Comparison of ENCODE assay signal across 18 cellular contexts in the genomic region with DNA sequence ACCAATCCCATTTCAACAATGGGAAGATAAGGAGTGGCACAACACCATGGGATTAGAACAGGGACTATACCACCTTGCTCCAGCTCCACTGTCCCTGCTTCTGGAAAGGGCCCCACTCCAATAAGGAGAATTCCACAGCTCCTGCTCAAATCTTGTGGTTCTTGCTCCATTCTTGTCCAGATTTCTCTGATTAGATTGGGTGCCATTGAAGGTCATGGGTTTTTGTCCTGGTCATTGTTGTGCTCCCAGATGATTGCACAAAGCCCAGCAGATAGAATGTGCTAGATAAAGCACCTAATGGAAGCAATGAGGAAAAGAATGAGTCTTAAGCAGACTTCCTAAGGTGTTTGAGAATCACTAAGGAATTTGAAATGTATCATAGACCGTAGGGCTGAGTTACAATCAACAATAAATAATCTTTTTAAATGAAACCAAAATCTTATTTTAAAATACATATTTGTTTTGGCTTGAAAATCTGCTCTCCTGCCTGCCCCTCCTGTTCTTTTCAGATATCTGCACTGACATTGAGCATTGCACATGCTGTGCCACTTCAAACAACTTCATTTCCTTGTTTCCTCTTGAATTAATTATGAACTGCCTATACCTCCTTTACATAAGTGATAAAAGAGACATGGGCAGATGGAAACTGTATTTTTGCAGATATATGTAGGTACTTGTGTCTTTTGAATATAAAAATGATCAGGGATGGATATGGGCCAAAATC.
DNase-seq lines count a peak whose midpoint lies in the region; ATAC-seq and TF ChIP-seq lines count a peak whose summit lies in the region.
"Had no signal": no experiment of that assay in that cellular context is flagged by ENCODE, and none has a peak within 500 bp of the region (broad histone marks: within the 10 kb centered on the region; RNA-seq: fewer than 3 reads in every experiment).

No MANE protein-coding gene starts in this region.

- H3F3A ChIP-seq in Loucy (ENCODE audit: low read depth) = no peaks in the 10 kb centered on the region

- H3K27me3 ChIP-seq in Loucy (ENCODE audit: insufficient read depth, low read length, poor library complexity, severe bottlenecking) (no peaks in the 10 kb centered on the region), duodenal mucosa (ENCODE audit: control insufficient read depth in 1 of 2, insufficient read depth in 2 of 2, low read length in 2 of 2) (no peaks in the 10 kb centered on the region)
- H3K27me3 ChIP-seq: suprapubic skin had no signal

- H3K9me3 ChIP-seq in Loucy (ENCODE audit: insufficient read depth, low read depth, low read length) (no peaks in the 10 kb centered on the region), duodenal mucosa (ENCODE audit: control insufficient read depth in 1 of 2, low read length in 2 of 2) (no peaks in the 10 kb centered on the region)
- H3K9me3 ChIP-seq: psoas muscle, suprapubic skin had no signal

- H3K36me3 ChIP-seq in Loucy (ENCODE audit: insufficient read depth, low read length) = no peaks in the 10 kb centered on the region
- no peaks in the 10 kb centered on the region for H3K36me3 ChIP-seq in duodenal mucosa (ENCODE audit: control insufficient read depth in 1 of 2, insufficient read depth in 2 of 2, low read length in 2 of 2)
- H3K36me3 ChIP-seq: suprapubic skin had no signal

- peaks cover 25% of the 10 kb centered on the region for H3K4me1 Mint-ChIP-seq in progenitor cell of endocrine pancreas (ENCODE audit: low read depth)
- H3K4me1 Mint-ChIP-seq: activated naive CD4-positive, alpha-beta T cell treated with anti-CD3 and anti-CD28 coated beads, Interleukin-2, amount 10 ng/mL, durations not matched to agents 7 days and 5 days had no signal

- no peak for TF ChIP-seq CTCF in Loucy (conservative IDR thresholded peaks at IDR 0.05; ENCODE audit: low read length)
- TF ChIP-seq CTCF in progenitor cell of endocrine pancreas (IDR thresholded peaks at IDR 0.05; ENCODE audit: unreplicated experiment) = no peak

- H3K9me2 ChIP-seq in Loucy (replicated peaks; ENCODE audit: low read depth, low read length) = no peaks in the 10 kb centered on the region

- H3K27ac ChIP-seq in duodenal mucosa (ENCODE audit: low read depth, low read length) = peak overlapping the region; percentile 8
- H3K27ac ChIP-seq: psoas muscle, suprapubic skin had no signal

- peak overlapping the region; percentile 22 for H3K27ac Mint-ChIP-seq in progenitor cell of endocrine pancreas
- H3K27ac Mint-ChIP-seq: activated naive CD4-positive, alpha-beta T cell treated with anti-CD3 and anti-CD28 coated beads, Interleukin-2, amount 10 ng/mL, durations not matched to agents 7 days and 5 days had no signal

- no peaks in the 10 kb centered on the region for H3K9me3 Mint-ChIP-seq in progenitor cell of endocrine pancreas (ENCODE audit: low read depth)
- H3K9me3 Mint-ChIP-seq: activated naive CD4-positive, alpha-beta T cell treated with anti-CD3 and anti-CD28 coated beads, Interleukin-2, amount 10 ng/mL, durations not matched to agents 7 days and 5 days; IgD-negative memory B cell; nephron had no signal

- H3K4me3 Mint-ChIP-seq in progenitor cell of endocrine pancreas (ENCODE audit: low read depth) = no peak overlapping the region
- H3K4me3 Mint-ChIP-seq: activated naive CD4-positive, alpha-beta T cell treated with anti-CD3 and anti-CD28 coated beads, Interleukin-2, amount 10 ng/mL, durations not matched to agents 7 days and 5 days; IgD-negative memory B cell; nephron had no signal

- H3K27me3 Mint-ChIP-seq in progenitor cell of endocrine pancreas = no peaks in the 10 kb centered on the region

- peak overlapping the region; percentile 1 for H3K4me2 ChIP-seq in Loucy (ENCODE audit: low read depth, low read length, poor library complexity, severe bottlenecking)
- H3K4me2 ChIP-seq: smooth muscle cell had no signal

- H3K9ac ChIP-seq in Loucy (ENCODE audit: low read depth, low read length, poor library complexity, severe bottlenecking) = no peak overlapping the region
- H3K9ac ChIP-seq in duodenal mucosa (ENCODE audit: low read depth in 1 of 2, low read length in 2 of 2) = no peak overlapping the region

- H3K4me3 ChIP-seq in Loucy (ENCODE audit: low read length, poor library complexity, severe bottlenecking) = no peak overlapping the region
- H3K4me3 ChIP-seq in duodenal mucosa (ENCODE audit: low read depth in 1 of 2, low read length in 2 of 2) = no peak overlapping the region
- H3K4me3 ChIP-seq: psoas muscle, smooth muscle cell, suprapubic skin had no signal

- H3K4me1 ChIP-seq in Loucy (ENCODE audit: insufficient read depth, low read length, poor library complexity, severe bottlenecking) = peaks cover 12% of the 10 kb centered on the region
- peaks cover 0 to 6% of the 10 kb centered on the region in 2 donors for H3K4me1 ChIP-seq in duodenal mucosa (ENCODE audit: control insufficient read depth in 1 of 2, insufficient read depth in 2 of 2, low read length in 2 of 2)

- H3K36me3 Mint-ChIP-seq in progenitor cell of endocrine pancreas (ENCODE audit: insufficient read depth) = peaks cover 6% of the 10 kb centered on the region
- H3K36me3 Mint-ChIP-seq: activated naive CD4-positive, alpha-beta T cell treated with anti-CD3 and anti-CD28 coated beads, Interleukin-2, amount 10 ng/mL, durations not matched to agents 7 days and 5 days; IgD-negative memory B cell had no signal

- DNase-seq in NCI-H1092 treated with DMSO at 0.1 percent for 48 hours (lab: John Stamatoyannopoulos, UW) (peak; percentile 11), NCI-H1092 (lab: John Stamatoyannopoulos, UW) (no peak), progenitor cell of endocrine pancreas (ENCODE audit: low spot score, unreplicated experiment) (no peak), NCI-H82 (lab: John Stamatoyannopoulos, UW) (no peak), SIG-M5 (lab: John Stamatoyannopoulos, UW) (no peak)
- DNase-seq: activated naive CD4-positive, alpha-beta T cell treated with anti-CD3 and anti-CD28 coated beads, Interleukin-2, amount 10 ng/mL, durations not matched to agents 7 days and 5 days; aorta; mesenchymal stem cell; NCI-H1105 treated with DMSO at 0.1 percent for 48 hours; psoas muscle; stimulated activated CD4-positive, alpha-beta T cell treated with anti-CD3 and anti-CD28 coated beads, Interleukin-4, amount 100 ng/mL, for 4 hours had no signal

- ATAC-seq in HG03442 (IDR thresholded peaks at IDR 0.05; ENCODE audit: unreplicated experiment) = no peak
- ATAC-seq: psoas muscle had no signal

- peak overlapping the region; percentile 63; the same call in 1 of the 2 replicates for H2AFZ ChIP-seq in Loucy (ENCODE audit: low read length)

- no peaks in the 10 kb centered on the region for H4K20me1 ChIP-seq in Loucy (ENCODE audit: insufficient read depth, low read length, poor library complexity, severe bottlenecking)

- H3K79me2 ChIP-seq in Loucy (ENCODE audit: insufficient read depth, low read length) = no peaks in the 10 kb centered on the region
